Comparison of ENCODE assay signal across 18 cellular contexts in the genomic region with DNA sequence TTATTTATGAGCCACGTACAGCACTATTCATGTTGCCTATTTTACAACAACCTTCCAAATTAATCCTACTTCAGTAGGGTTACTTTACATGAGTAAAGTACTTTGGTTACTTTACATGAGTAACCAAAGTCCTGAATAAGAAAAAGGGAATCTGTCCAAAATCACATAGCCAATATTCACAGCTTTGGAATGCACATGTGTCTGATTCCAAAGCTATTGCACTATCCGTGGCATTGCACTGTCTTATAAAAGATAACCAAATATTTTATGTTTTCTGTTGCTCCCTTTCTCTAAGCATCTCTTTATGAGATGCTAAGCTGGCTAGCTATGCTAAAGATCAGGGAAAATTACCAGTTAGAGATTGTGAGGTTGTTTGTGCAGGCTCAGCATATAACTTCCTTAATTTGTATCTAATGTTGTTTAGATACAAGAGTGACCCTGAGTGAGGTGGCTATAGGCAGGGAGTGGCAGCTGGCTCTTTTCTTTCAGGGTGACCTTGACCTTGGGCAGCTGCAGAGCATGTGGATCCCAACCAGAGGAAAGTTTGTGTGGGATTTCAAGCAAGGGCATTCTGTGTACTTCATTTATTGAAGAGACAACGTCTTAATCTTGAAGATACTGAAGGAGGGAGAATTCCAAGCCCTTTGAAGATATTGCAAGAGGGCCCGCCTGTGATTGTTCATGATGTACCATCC.
A peak's percentile ranks its signal among the peaks of the same experiment; 100 is the strongest.
DNase-seq lines count a peak whose midpoint lies in the region; ATAC-seq, FAIRE-seq and TF ChIP-seq lines count a peak whose summit lies in the region.
"Had no signal": no experiment of that assay in that cellular context is flagged by ENCODE, and none has a peak within 500 bp of the region (broad histone marks: within the 10 kb centered on the region; RNA-seq: fewer than 3 reads in every experiment).

No MANE protein-coding gene starts in this region.

- peak; percentile 30 to 92 for ATAC-seq in left cardiac atrium
- ATAC-seq in left ventricle myocardium superior: no peak
- ATAC-seq in GM18870 (IDR thresholded peaks at IDR 0.05; ENCODE audit: unreplicated experiment): no peak
- no peak for ATAC-seq in mucosa of descending colon

- TF ChIP-seq CTCF in fibroblast of the aortic adventitia (IDR thresholded peaks at IDR 0.05; ENCODE audit: insufficient read depth, low read length) (no peak), mucosa of descending colon (IDR thresholded peaks at IDR 0.05) (no peak)

- DNase-seq in left cardiac atrium: no peak
- no peak for DNase-seq in left ventricle myocardium superior
- DNase-seq in fibroblast of the aortic adventitia (ENCODE audit: low read depth): peak; percentile 95
- DNase-seq in urothelium cell line (ENCODE audit: low spot score): peak; percentile 45
- DNase-seq in AML-193 (lab: John Stamatoyannopoulos, UW): no peak
- no peak for DNase-seq in mucosa of descending colon
- DNase-seq: activated CD4-positive, alpha-beta T cell treated with anti-CD3 and anti-CD28 coated beads for 1 hour; colonic mucosa; DMS53; mesendoderm; NCI-H1417; NCI-H446 treated with DMSO at 0.1 percent for 48 hours; T-helper 1 cell had no signal

- FAIRE-seq in TTC549 (lab: Jason Lieb, UNC): peak; percentile 97
- no peak for FAIRE-seq in urothelium cell line (lab: Jason Lieb, UNC)
- FAIRE-seq: GM12891 had no signal

- peaks cover 28% of the 10 kb centered on the region for H3K9me3 ChIP-seq in mucosa of descending colon
- H3K9me3 ChIP-seq: colonic mucosa, esophagus muscularis mucosa, neutrophil had no signal

- intact Hi-C loops in left cardiac atrium (cut with DNase I): no loop called here
- intact Hi-C loops in left ventricle myocardium superior (cut with micrococcal nuclease): no loop called here
- intact Hi-C loops in mucosa of descending colon (cut with DNase I, micrococcal nuclease): no loop called here

- H3K4me1 ChIP-seq in mucosa of descending colon (ENCODE audit: low read depth): no peaks in the 10 kb centered on the region
- H3K4me1 ChIP-seq: colonic mucosa had no signal

- no peaks in the 10 kb centered on the region for H3K36me3 ChIP-seq in mucosa of descending colon (ENCODE audit: low read depth)
- H3K36me3 ChIP-seq: colonic mucosa, esophagus muscularis mucosa, neutrophil had no signal

- H3K4me3 ChIP-seq in fibroblast of the aortic adventitia (ENCODE audit: low read depth, low read length): no peak overlapping the region
- H3K4me3 ChIP-seq in mucosa of descending colon: no peak overlapping the region
- H3K4me3 ChIP-seq: colonic mucosa, esophagus muscularis mucosa had no signal

Comparison
In these comparisons a context has a peak if more than half of its experiments do, and no peak if none do; other contexts are left out.
1. ATAC-seq: peak in left cardiac atrium (2 of 2); none in left ventricle myocardium superior (single experiment), GM18870 (single experiment) and mucosa of descending colon (single experiment).
2. DNase-seq: peak in fibroblast of the aortic adventitia (single experiment) and urothelium cell line (single experiment); none in left cardiac atrium (single experiment), left ventricle myocardium superior (single experiment), AML-193 (0 of 2) and mucosa of descending colon (0 of 3).